Comparison of ENCODE assay signal across 10 cellular contexts in the genomic region with DNA sequence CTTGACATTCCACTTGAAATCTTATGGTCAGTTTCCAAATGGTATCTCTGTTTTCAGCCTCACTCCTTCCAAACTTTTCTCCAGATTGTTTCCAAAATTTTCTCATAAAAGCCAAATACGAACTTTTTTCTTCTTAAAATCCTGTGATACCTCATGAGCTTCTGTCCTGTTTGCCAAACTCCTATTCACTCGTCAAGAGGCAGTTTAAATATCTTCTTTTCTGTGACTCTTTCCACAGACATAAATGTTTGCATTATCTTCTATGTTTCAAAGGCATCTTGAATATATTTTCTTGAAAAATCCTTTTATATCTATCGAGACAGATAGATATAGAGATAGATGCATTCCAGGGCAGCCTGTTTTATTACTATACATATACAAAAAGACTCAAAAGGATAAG.
"Had no signal": no experiment of that assay in that cellular context is flagged by ENCODE, and none has a peak within 500 bp of the region (broad histone marks: within the 10 kb centered on the region; RNA-seq: fewer than 3 reads in every experiment).

No MANE protein-coding gene starts in this region.

- ATAC-seq: GM23338, HCT116 had no signal

- H3K27ac ChIP-seq: GM23248 had no signal

- H3K36me3 ChIP-seq: HAP-1 had no signal

- H3K9ac ChIP-seq: GM23248 had no signal

- FAIRE-seq: H1, H54 had no signal

- H3K4me3 ChIP-seq: GM23248, GM23338, HAP-1 had no signal

- H3K4me2 ChIP-seq: GM23338 had no signal

- DNase-seq: GM23248, GOT3, H9, HCEC 1CT, HFFc6 had no signal

- H3K4me1 ChIP-seq: HAP-1 had no signal

- H3K9me3 ChIP-seq: HAP-1 had no signal

- H2AFZ ChIP-seq: GM23248, GM23338 had no signal
